Comparison of ENCODE assay signal across 7 cellular contexts in the genomic region with DNA sequence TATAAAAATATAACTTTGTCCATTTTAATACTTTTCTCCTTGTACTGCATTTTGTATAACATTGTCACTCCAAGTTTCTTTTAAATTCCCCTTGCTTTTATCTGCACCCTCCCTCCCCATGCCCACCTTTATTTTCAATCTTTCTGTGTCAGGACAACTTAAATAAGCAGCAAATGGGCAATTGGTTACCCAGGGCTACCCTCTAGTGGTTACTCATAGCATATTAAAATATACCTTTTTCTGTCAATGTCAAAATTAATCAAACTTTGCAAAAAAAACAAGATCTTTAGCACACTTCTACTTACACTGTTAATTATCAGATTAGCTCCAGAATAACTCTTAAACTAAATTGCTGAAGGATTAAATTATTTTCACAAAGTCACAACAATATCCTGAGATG.
A peak's percentile ranks its signal among the peaks of the same experiment; 100 is the strongest.
DNase-seq lines count a peak whose midpoint lies in the region; ATAC-seq and TF ChIP-seq lines count a peak whose summit lies in the region.
"Not testable (repeated sequence)": the region's sequence is repeated elsewhere in the genome, so short reads cannot be mapped to it uniquely, and the experiment has no call there.

No MANE protein-coding gene starts in this region.

- H3K9me2 ChIP-seq in OCI-LY7 (ENCODE audit: insufficient read depth, low read length): not testable (repeated sequence)

- not testable (repeated sequence) for H3K27ac ChIP-seq in OCI-LY7 (ENCODE audit: low read depth, low read length, poor library complexity, severe bottlenecking); RWPE1; left lung

- H3K36me3 ChIP-seq in BE2C; OCI-LY7 (ENCODE audit: insufficient read depth, low read length); left lung: not testable (repeated sequence)

- not testable (repeated sequence) for H3K27ac Mint-ChIP-seq in HFFc6, WTC11

- CTCF ChIA-PET in OCI-LY7 (lab: Charles Lee; ENCODE audit: unreplicated experiment); RWPE1 (lab: Yijun Ruan, JAX); WTC11 (lab: Charles Lee): not testable (repeated sequence)

- intact Hi-C loops in OCI-LY7 (cut with micrococcal nuclease; ENCODE audit: unreplicated experiment); left lung (cut with DNase I): not testable (repeated sequence)

- not testable (repeated sequence) for H3K4me3 Mint-ChIP-seq in HFFc6, WTC11

- not testable (repeated sequence) for H3K4me1 Mint-ChIP-seq in HFFc6 (ENCODE audit: low read depth); WTC11

- H3K27me3 Mint-ChIP-seq in HFFc6 (ENCODE audit: insufficient read depth); WTC11 (ENCODE audit: low read depth): not testable (repeated sequence)

- TF ChIP-seq CTCF in BE2C (IDR thresholded peaks at IDR 0.05; ENCODE audit: low read depth, low read length): peak; percentile 10; the same call in 1 of the 2 replicates
- TF ChIP-seq CTCF in HFFc6 (IDR thresholded peaks at IDR 0.05): peak; percentile 63
- TF ChIP-seq CTCF in OCI-LY7 (conservative IDR thresholded peaks at IDR 0.05; ENCODE audit: low read length): peak; percentile 19; the same call in 1 of the 2 replicates
- 0 out of 2 replicates have a peak, but pooled peaks have one; percentile 20 for TF ChIP-seq CTCF in RWPE1 (conservative IDR thresholded peaks at IDR 0.05; ENCODE audit: low read depth)
- not testable (repeated sequence) for TF ChIP-seq CTCF in WTC11 (IDR thresholded peaks at IDR 0.05); left lung (IDR thresholded peaks at IDR 0.05)

- H3K4me3 ChIP-seq in BE2C (ENCODE audit: low read depth, low read length); OCI-LY7 (ENCODE audit: low read depth, low read length, poor library complexity, severe bottlenecking); left lung: not testable (repeated sequence)

- H3K9me3 Mint-ChIP-seq in HFFc6, WTC11: not testable (repeated sequence)

- DNase-seq in BE2C; HFFc6; OCI-LY7 (ENCODE audit: low spot score); RWPE1 (ENCODE audit: low spot score); WTC11 (ENCODE audit: low spot score); left lung: not testable (repeated sequence)
- DNase-seq in MV-4-11 (lab: John Stamatoyannopoulos, UW): peak; percentile 1

- not testable (repeated sequence) for H4K20me1 ChIP-seq in OCI-LY7 (ENCODE audit: insufficient read depth, low read length)

- H3K4me1 ChIP-seq in BE2C; OCI-LY7 (ENCODE audit: insufficient read depth, low read length, poor library complexity, severe bottlenecking); left lung: not testable (repeated sequence)

- not testable (repeated sequence) for H3K27me3 ChIP-seq in BE2C, left lung

- not testable (repeated sequence) for BruUV-seq in OCI-LY7 (replicated peaks; lab: Mats Ljungman, UMichigan)

- H3K9me3 ChIP-seq in BE2C; OCI-LY7 (ENCODE audit: low read length); left lung: not testable (repeated sequence)

- POLR2A ChIA-PET in OCI-LY7 (lab: Charles Lee); RWPE1 (lab: Yijun Ruan, JAX; ENCODE audit: low non-redundant PET); WTC11 (lab: Charles Lee): not testable (repeated sequence)

- H3K36me3 Mint-ChIP-seq in HFFc6 (ENCODE audit: low read depth); WTC11: not testable (repeated sequence)

- not testable (repeated sequence) for H2AFZ ChIP-seq in OCI-LY7 (ENCODE audit: low read length)

- H3K4me2 ChIP-seq in OCI-LY7 (ENCODE audit: low read length): not testable (repeated sequence)

- ATAC-seq in WTC11: 0 out of 2 replicates have a peak, but pooled peaks have one; percentile 39
- peak; percentile 47 for ATAC-seq in left lung

- not testable (repeated sequence) for H3K79me2 ChIP-seq in OCI-LY7 (ENCODE audit: insufficient read depth, low read depth, low read length)
